In genomic region chr9:130360672-130361071, GRCh38 we compare ENCODE assay signal across 31 cellular contexts.
"Had no signal": no experiment of that assay in that cellular context is flagged by ENCODE, and none has a peak within 500 bp of the region (broad histone marks: within the 10 kb centered on the region; RNA-seq: fewer than 3 reads in every experiment).

No MANE protein-coding gene starts in this region.

- H3K27me3 Mint-ChIP-seq: activated CD4-positive, alpha-beta T cell treated with anti-CD3 and anti-CD28 coated beads, Interleukin-2, amount 10 ng/mL, durations not matched to agents 24 days and 14 days; activated naive CD8-positive, alpha-beta T cell had no signal

- H3K27ac Mint-ChIP-seq: activated B cell treated with CpG ODN at 0.5 μM for 24 hours; activated CD4-positive, alpha-beta memory T cell treated with anti-CD3 and anti-CD28 coated beads for 36 hours; activated CD4-positive, alpha-beta T cell treated with anti-CD3 and anti-CD28 coated beads, Interleukin-2, amount 10 ng/mL, durations not matched to agents 24 days and 14 days; activated CD8-positive, alpha-beta T cell treated with anti-CD3 and anti-CD28 coated beads for 36 hours; activated naive CD4-positive, alpha-beta T cell treated with anti-CD3 and anti-CD28 coated beads for 36 hours; activated naive CD8-positive, alpha-beta T cell; activated naive CD8-positive, alpha-beta T cell treated with anti-CD3 and anti-CD28 coated beads, Interleukin-2, amount 10 ng/mL, durations not matched to agents 7 days and 5 days; activated naive CD8-positive, alpha-beta T cell treated with anti-CD3 and anti-CD28 coated beads, Interleukin-2, amount 50 U/mL, for 24 hours; activated T-cell treated with anti-CD3 and anti-CD28 coated beads, Interleukin-2, amount 50 U/mL, for 72 hours; activated T-helper 1 cell treated with anti-CD3 and anti-CD28 coated beads, Interleukin-12 subunit alpha, Interleukin-12 subunit beta, Interleukin-2, Interleukin-4 antibody, amounts not matched to agents 30 ng/mL and 10 ng/mL and 1 ng/mL, durations not matched to agents 14 hours and 24 hours and 36 hours; activated T-helper 2 cell treated with anti-CD3 and anti-CD28 coated beads, Interferon-gamma antibody, Interleukin-2, Interleukin-4, amounts not matched to agents 10 μg/mL and 5 μg/mL and 100 μg/mL, durations not matched to agents 14 hours and 24 hours and 36 hours; T-helper 1 cell treated with Interleukin-12 subunit alpha and Interleukin-12 subunit beta and Interleukin-4 antibody, amounts not matched to agents 30 μg/mL and 1 μg/mL, for 36 hours; T-helper 2 cell treated with Interferon-gamma antibody and Interleukin-4, amounts not matched to agents 5 μg/mL and 100 μg/mL, for 36 hours had no signal

- ATAC-seq: activated CD8-positive, alpha-beta T cell treated with anti-CD3 and anti-CD28 coated beads for 36 hours; activated naive CD8-positive, alpha-beta T cell treated with anti-CD3 and anti-CD28 coated beads, Interleukin-2, amount 50 U/mL, for 24 hours; activated T-cell treated with anti-CD3 and anti-CD28 coated beads, Interleukin-2, amount 50 U/mL, for 4 hours; activated T-cell treated with anti-CD3 and anti-CD28 coated beads, Interleukin-2, amount 50 U/mL, for 72 hours; body of pancreas had no signal

- DNase-seq: activated B cell treated with CpG ODN at 0.5 μM for 24 hours; activated CD4-positive, alpha-beta memory T cell treated with anti-CD3 and anti-CD28 coated beads for 36 hours; activated CD4-positive, alpha-beta T cell treated with anti-CD3 and anti-CD28 coated beads for 4 hours; activated CD4-positive, alpha-beta T cell treated with anti-CD3 and anti-CD28 coated beads, Interleukin-2, amount 10 ng/mL, durations not matched to agents 24 days and 14 days; activated CD4-positive, alpha-beta T cell treated with anti-CD3 and anti-CD28 coated beads, Interleukin-2, amount 50 U/mL, for 1 hour; activated CD4-positive, alpha-beta T cell treated with anti-CD3 and anti-CD28 coated beads, Interleukin-2, amount 50 U/mL, for 4 hours; activated CD4-positive, CD25-positive, alpha-beta regulatory T cell treated with anti-CD3 and anti-CD28 coated beads, Interleukin-2, amount 50 U/mL, for 72 hours; activated CD8-positive, alpha-beta memory T cell treated with anti-CD3 and anti-CD28 coated beads, Interleukin-2, amount 50 U/mL, for 4 hours; activated CD8-positive, alpha-beta T cell treated with anti-CD3 and anti-CD28 coated beads for 36 hours; activated effector memory CD4-positive, alpha-beta T cell treated with Interleukin-2 at 50 U/mL for 16 hours; activated gamma-delta T cell; activated naive CD4-positive, alpha-beta T cell treated with anti-CD3 and anti-CD28 coated beads for 36 hours; activated naive CD4-positive, alpha-beta T cell treated with anti-CD3 and anti-CD28 coated beads, Interleukin-2, amount 50 U/mL, for 16 hours; activated naive CD8-positive, alpha-beta T cell treated with anti-CD3 and anti-CD28 coated beads, Interleukin-2, amount 10 ng/mL, durations not matched to agents 7 days and 5 days; activated naive CD8-positive, alpha-beta T cell treated with anti-CD3 and anti-CD28 coated beads, Interleukin-2, amount 50 U/mL, for 24 hours; activated T-cell treated with anti-CD3 and anti-CD28 coated beads for 4 hours; activated T-cell treated with anti-CD3 and anti-CD28 coated beads, Interleukin-2, amount 50 U/mL, for 1 hour; activated T-cell treated with anti-CD3 and anti-CD28 coated beads, Interleukin-2, amount 50 U/mL, for 4 hours; activated T-cell treated with anti-CD3 and anti-CD28 coated beads, Interleukin-2, amount 50 U/mL, for 72 hours; aorta; body of pancreas; brain microvascular endothelial cell; central memory CD4-positive, alpha-beta T cell; T-helper 1 cell; T-helper 2 cell; T-helper 9 cell had no signal

- H3K4me1 Mint-ChIP-seq: activated CD4-positive, alpha-beta T cell treated with anti-CD3 and anti-CD28 coated beads, Interleukin-2, amount 10 ng/mL, durations not matched to agents 24 days and 14 days; activated naive CD8-positive, alpha-beta T cell treated with anti-CD3 and anti-CD28 coated beads, Interleukin-2, amount 10 ng/mL, durations not matched to agents 7 days and 5 days; activated naive CD8-positive, alpha-beta T cell treated with anti-CD3 and anti-CD28 coated beads, Interleukin-2, amount 50 U/mL, for 24 hours had no signal

- H3K4me3 Mint-ChIP-seq: activated B cell treated with CpG ODN at 0.5 μM for 24 hours; activated CD4-positive, alpha-beta memory T cell treated with anti-CD3 and anti-CD28 coated beads for 36 hours; activated CD4-positive, alpha-beta T cell treated with anti-CD3 and anti-CD28 coated beads, Interleukin-2, amount 10 ng/mL, durations not matched to agents 24 days and 14 days; activated CD8-positive, alpha-beta T cell treated with anti-CD3 and anti-CD28 coated beads for 36 hours; activated naive CD4-positive, alpha-beta T cell treated with anti-CD3 and anti-CD28 coated beads for 36 hours; activated naive CD8-positive, alpha-beta T cell; activated naive CD8-positive, alpha-beta T cell treated with anti-CD3 and anti-CD28 coated beads, Interleukin-2, amount 10 ng/mL, durations not matched to agents 7 days and 5 days; activated naive CD8-positive, alpha-beta T cell treated with anti-CD3 and anti-CD28 coated beads, Interleukin-2, amount 50 U/mL, for 24 hours; activated T-cell treated with anti-CD3 and anti-CD28 coated beads, Interleukin-2, amount 50 U/mL, for 4 hours; activated T-cell treated with anti-CD3 and anti-CD28 coated beads, Interleukin-2, amount 50 U/mL, for 72 hours; activated T-helper 1 cell treated with anti-CD3 and anti-CD28 coated beads, Interleukin-12 subunit alpha, Interleukin-12 subunit beta, Interleukin-2, Interleukin-4 antibody, amounts not matched to agents 30 ng/mL and 10 ng/mL and 1 ng/mL, durations not matched to agents 14 hours and 24 hours and 36 hours; T-helper 1 cell treated with Interleukin-12 subunit alpha and Interleukin-12 subunit beta and Interleukin-4 antibody, amounts not matched to agents 30 μg/mL and 1 μg/mL, for 36 hours; T-helper 2 cell treated with Interferon-gamma antibody and Interleukin-4, amounts not matched to agents 5 μg/mL and 100 μg/mL, for 36 hours had no signal

- H3K9me3 Mint-ChIP-seq: activated B cell treated with CpG ODN at 0.5 μM for 24 hours; activated CD4-positive, alpha-beta memory T cell treated with anti-CD3 and anti-CD28 coated beads for 36 hours; activated CD4-positive, alpha-beta T cell treated with anti-CD3 and anti-CD28 coated beads, Interleukin-2, amount 10 ng/mL, durations not matched to agents 24 days and 14 days; activated CD8-positive, alpha-beta T cell treated with anti-CD3 and anti-CD28 coated beads for 36 hours; activated naive CD4-positive, alpha-beta T cell treated with anti-CD3 and anti-CD28 coated beads for 36 hours; activated naive CD8-positive, alpha-beta T cell treated with anti-CD3 and anti-CD28 coated beads, Interleukin-2, amount 10 ng/mL, durations not matched to agents 7 days and 5 days; activated naive CD8-positive, alpha-beta T cell treated with anti-CD3 and anti-CD28 coated beads, Interleukin-2, amount 50 U/mL, for 24 hours; activated T-cell treated with anti-CD3 and anti-CD28 coated beads, Interleukin-2, amount 50 U/mL, for 4 hours; activated T-cell treated with anti-CD3 and anti-CD28 coated beads, Interleukin-2, amount 50 U/mL, for 72 hours; activated T-helper 1 cell treated with anti-CD3 and anti-CD28 coated beads, Interleukin-12 subunit alpha, Interleukin-12 subunit beta, Interleukin-2, Interleukin-4 antibody, amounts not matched to agents 30 ng/mL and 10 ng/mL and 1 ng/mL, durations not matched to agents 14 hours and 24 hours and 36 hours; activated T-helper 2 cell treated with anti-CD3 and anti-CD28 coated beads, Interferon-gamma antibody, Interleukin-2, Interleukin-4, amounts not matched to agents 10 μg/mL and 5 μg/mL and 100 μg/mL, durations not matched to agents 14 hours and 24 hours and 36 hours; T-helper 1 cell treated with Interleukin-12 subunit alpha and Interleukin-12 subunit beta and Interleukin-4 antibody, amounts not matched to agents 30 μg/mL and 1 μg/mL, for 36 hours; T-helper 2 cell treated with Interferon-gamma antibody and Interleukin-4, amounts not matched to agents 5 μg/mL and 100 μg/mL, for 36 hours had no signal

- H3K36me3 Mint-ChIP-seq: activated CD4-positive, alpha-beta memory T cell treated with anti-CD3 and anti-CD28 coated beads for 36 hours; activated naive CD8-positive, alpha-beta T cell; activated naive CD8-positive, alpha-beta T cell treated with anti-CD3 and anti-CD28 coated beads, Interleukin-2, amount 10 ng/mL, durations not matched to agents 7 days and 5 days had no signal
